ENCODE assay signal across 7 cellular contexts in genomic region chr4:183397741-183398297, GRCh38. TPM values are rescaled to one million over a fixed set of nuclear protein-coding genes. Genes with fewer than 3 reads are reported as not detected.
DNase-seq lines count a peak whose midpoint lies in the region; ATAC-seq lines count a peak whose summit lies in the region.

No MANE protein-coding gene starts in this region.

- POLR2A ChIA-PET in activated CD4-positive, alpha-beta memory T cell treated with anti-CD3 and anti-CD28 coated beads, Interleukin-2, amount 10 ng/mL, durations not matched to agents 7 days and 5 days (lab: Charles Lee) = interaction anchor here (1.5 to 1.7 kb wide), 2 partner anchors 9 to 46 kb away, joined by 4 to 6 read pairs; no protein-coding TSS in a partner anchor

- no peaks in the 10 kb centered on the region for H3K36me3 Mint-ChIP-seq in activated CD4-positive, alpha-beta memory T cell treated with anti-CD3 and anti-CD28 coated beads, Interleukin-2, amount 10 ng/mL, durations not matched to agents 7 days and 5 days (ENCODE audit: low read depth)
- H3K36me3 Mint-ChIP-seq in stimulated activated memory B cell treated with anti-CD40 and anti-IgM and Interleukin-4, amounts not matched to agents 10 μg/mL and 1 μg/mL and 100 μg/mL, for 72 hours = no peaks in the 10 kb centered on the region

- CTCF ChIA-PET in activated CD4-positive, alpha-beta memory T cell treated with anti-CD3 and anti-CD28 coated beads, Interleukin-2, amount 10 ng/mL, durations not matched to agents 7 days and 5 days (lab: Charles Lee) = interaction anchor here (0.6 to 3.3 kb wide), 7 partner anchors 8 to 134 kb away, joined by 3 to 19 read pairs (median 3); partner anchors contain the start of gene CDKN2AIP

- H3K4me3 ChIP-seq in iPS-18c (ENCODE audit: insufficient read depth, low read depth, low read length) = peak overlapping the region; percentile 42; the same call in 1 of the 2 replicates

- H3K4me1 Mint-ChIP-seq in activated CD4-positive, alpha-beta memory T cell treated with anti-CD3 and anti-CD28 coated beads, Interleukin-2, amount 10 ng/mL, durations not matched to agents 7 days and 5 days = peaks cover 25% of the 10 kb centered on the region
- peaks cover 41% of the 10 kb centered on the region for H3K4me1 Mint-ChIP-seq in stimulated activated memory B cell treated with anti-CD40 and anti-IgM and Interleukin-4, amounts not matched to agents 10 μg/mL and 1 μg/mL and 100 μg/mL, for 72 hours

- H3K27ac Mint-ChIP-seq in activated CD4-positive, alpha-beta memory T cell treated with anti-CD3 and anti-CD28 coated beads, Interleukin-2, amount 10 ng/mL, durations not matched to agents 7 days and 5 days = no peak overlapping the region
- peak overlapping the region; percentile 73 for H3K27ac Mint-ChIP-seq in stimulated activated memory B cell treated with anti-CD40 and anti-IgM and Interleukin-4, amounts not matched to agents 10 μg/mL and 1 μg/mL and 100 μg/mL, for 72 hours

- no peak for DNase-seq in activated CD4-positive, alpha-beta memory T cell treated with anti-CD3 and anti-CD28 coated beads, Interleukin-2, amount 10 ng/mL, durations not matched to agents 7 days and 5 days
- no peak for DNase-seq in AG08396 (ENCODE audit: low spot score)

- ATAC-seq in HG03175 (IDR thresholded peaks at IDR 0.05; ENCODE audit: unreplicated experiment) (peak; percentile 2), HG03139 (IDR thresholded peaks at IDR 0.05; ENCODE audit: unreplicated experiment) (no peak), HG02571 (IDR thresholded peaks at IDR 0.05; ENCODE audit: unreplicated experiment) (no peak)
- no peak for ATAC-seq in stimulated activated memory B cell treated with anti-CD40 and anti-IgM and Interleukin-4, amounts not matched to agents 10 μg/mL and 1 μg/mL and 100 μg/mL, for 72 hours

- H3K4me3 Mint-ChIP-seq in activated CD4-positive, alpha-beta memory T cell treated with anti-CD3 and anti-CD28 coated beads, Interleukin-2, amount 10 ng/mL, durations not matched to agents 7 days and 5 days = peak overlapping the region; percentile 75
- H3K4me3 Mint-ChIP-seq in stimulated activated memory B cell treated with anti-CD40 and anti-IgM and Interleukin-4, amounts not matched to agents 10 μg/mL and 1 μg/mL and 100 μg/mL, for 72 hours = peak overlapping the region; percentile 81

- no peaks in the 10 kb centered on the region for H3K9me3 Mint-ChIP-seq in activated CD4-positive, alpha-beta memory T cell treated with anti-CD3 and anti-CD28 coated beads, Interleukin-2, amount 10 ng/mL, durations not matched to agents 7 days and 5 days
- H3K9me3 Mint-ChIP-seq in stimulated activated memory B cell treated with anti-CD40 and anti-IgM and Interleukin-4, amounts not matched to agents 10 μg/mL and 1 μg/mL and 100 μg/mL, for 72 hours = no peaks in the 10 kb centered on the region

- no peaks in the 10 kb centered on the region for H3K9me3 ChIP-seq in iPS-18c (ENCODE audit: control insufficient read depth, insufficient read depth, low read length)

- peaks cover 24% of the 10 kb centered on the region for H3K27me3 Mint-ChIP-seq in activated CD4-positive, alpha-beta memory T cell treated with anti-CD3 and anti-CD28 coated beads, Interleukin-2, amount 10 ng/mL, durations not matched to agents 7 days and 5 days
- peaks cover 26% of the 10 kb centered on the region for H3K27me3 Mint-ChIP-seq in stimulated activated memory B cell treated with anti-CD40 and anti-IgM and Interleukin-4, amounts not matched to agents 10 μg/mL and 1 μg/mL and 100 μg/mL, for 72 hours

RNA-seq across cellular contexts. Expression of gene CDKN2AIP, which starts 46.6 kb away (rescaled TPM):
- total RNA-seq in activated CD4-positive, alpha-beta memory T cell treated with anti-CD3 and anti-CD28 coated beads, Interleukin-2, amount 10 ng/mL, durations not matched to agents 7 days and 5 days = 10 to 100 TPM; 30.5 to 30.9 TPM
